Comparison of ENCODE assay signal across 19 cellular contexts in genomic region chr11:69876013-69876412, GRCh38. TPM values are rescaled to one million over a fixed set of nuclear protein-coding genes. Genes with fewer than 3 reads are reported as not detected.
A peak's percentile ranks its signal among the peaks of the same experiment; 100 is the strongest.
DNase-seq lines count a peak whose midpoint lies in the region; ATAC-seq lines count a peak whose summit lies in the region.
"Had no signal": no experiment of that assay in that cellular context is flagged by ENCODE, and none has a peak within 500 bp of the region (broad histone marks: within the 10 kb centered on the region; RNA-seq: fewer than 3 reads in every experiment).

No MANE protein-coding gene starts in this region.

- no peak for ATAC-seq in activated CD4-positive, CD25-positive, alpha-beta regulatory T cell treated with anti-CD3 and anti-CD28 coated beads, Interleukin-2, amount 50 U/mL, for 24 hours
- ATAC-seq in left lobe of liver (no peak), HG03196 (IDR thresholded peaks at IDR 0.05; ENCODE audit: unreplicated experiment) (no peak), HG02798 (IDR thresholded peaks at IDR 0.05; ENCODE audit: poor library complexity, unreplicated experiment) (no peak)
- ATAC-seq: HepG2 had no signal

- no peaks in the 10 kb centered on the region for H3K27me3 ChIP-seq in H7 (ENCODE audit: control insufficient read depth, insufficient read depth, low read length)

- no peaks in the 10 kb centered on the region for H3K36me3 ChIP-seq in H7 (replicated peaks; ENCODE audit: control insufficient read depth, insufficient read depth, low read length)

- H3K4me3 ChIP-seq in H7 (ENCODE audit: insufficient read depth, low read depth, low read length), result no peak overlapping the region
- H3K4me3 ChIP-seq: PC-9 had no signal

- peak; percentile 7 for DNase-seq in activated CD4-positive, CD25-positive, alpha-beta regulatory T cell treated with anti-CD3 and anti-CD28 coated beads, Interleukin-2, amount 50 U/mL, for 72 hours
- DNase-seq in H7 (peak; percentile 7), left lobe of liver (ENCODE audit: low spot score) (peak; percentile 30), NCI-H226 (no peak)
- peak; percentile 1 for DNase-seq in stimulated activated CD8-positive, alpha-beta memory T cell treated with anti-CD3 and anti-CD28 coated beads, Interleukin-4, amount 100 ng/mL, for 48 hours
- DNase-seq: Caco-2; CD4-positive, CD25-positive, alpha-beta regulatory T cell; EL; KG1; NCI-H1436; NCI-H2081; NCI-H524; PC-9 had no signal

RNA-seq across cellular contexts. Expression of gene FGF3, which starts 56.8 kb away (rescaled TPM):
- 0.15 TPM in 1 of 2 replicates, not detected in the other for total RNA-seq in H7 (2014; rRNA removed; shearing (Covaris generic))
- total RNA-seq in left lobe of liver, result not detected
- total RNA-seq: B cell; Caco-2; CD4-positive, CD25-positive, alpha-beta regulatory T cell; H1; HepG2; PC-9 had no signal
